8 cellular contexts compared by ENCODE assay signal in the genomic region with DNA sequence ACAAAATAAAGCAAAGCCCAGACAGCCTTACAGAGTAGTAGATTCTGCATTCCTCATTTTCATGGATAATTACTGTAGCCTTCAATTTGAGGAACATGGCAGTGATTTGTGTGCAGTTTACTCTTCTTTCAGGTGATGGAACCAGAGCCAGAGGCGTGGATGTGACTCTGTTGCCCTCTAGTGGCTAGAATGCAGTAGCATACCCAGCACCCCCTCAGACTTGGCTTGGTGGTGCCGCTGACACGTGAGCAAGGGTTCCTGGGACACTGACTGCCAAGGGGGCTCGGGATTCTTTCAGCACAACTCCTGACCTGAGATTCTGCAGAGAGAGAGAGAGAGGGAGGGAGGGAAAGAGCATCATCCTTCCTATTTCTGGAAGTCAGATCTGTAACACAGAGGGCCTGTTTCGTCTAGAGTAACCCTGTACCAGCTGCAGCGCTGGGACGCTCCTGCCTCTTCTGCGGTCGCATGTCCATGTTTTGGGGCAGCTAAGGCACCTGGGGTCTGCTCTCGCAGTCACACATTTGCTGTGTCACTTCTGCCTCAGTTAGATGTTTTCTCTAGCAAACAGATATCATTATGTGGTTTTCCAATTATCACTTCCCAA.
DNase-seq lines count a peak whose midpoint lies in the region; ATAC-seq and TF ChIP-seq lines count a peak whose summit lies in the region.

No MANE protein-coding gene starts in this region.

- DNase-seq in CD4-positive, CD25-positive, alpha-beta regulatory T cell = peak; percentile 2 to 44 (median 20)
- peak; percentile 7 for DNase-seq in NCI-H446 treated with DMSO at 0.1 percent for 48 hours (lab: John Stamatoyannopoulos, UW)
- DNase-seq in activated CD4-positive, alpha-beta T cell treated with anti-CD3 and anti-CD28 coated beads, Interleukin-2, amount 50 U/mL, for 48 hours = peak; percentile 46 to 47
- DNase-seq in epithelial cell of proximal tubule (ENCODE audit: low read depth) = no peak
- DNase-seq in mucosa of descending colon = peak in 2 of 3 donors; percentile 28 to 53
- DNase-seq in superior temporal gyrus (ENCODE audit: extremely low spot score) = peak; percentile 87

- no peak overlapping the region for H3K27ac ChIP-seq in CD4-positive, CD25-positive, alpha-beta regulatory T cell (ENCODE audit: insufficient read depth, low read length, poor library complexity, severe bottlenecking)

- no peaks in the 10 kb centered on the region for H3K36me3 Mint-ChIP-seq in CD4-positive, CD25-positive, alpha-beta regulatory T cell

- H3K9me3 ChIP-seq in CD4-positive, CD25-positive, alpha-beta regulatory T cell (ENCODE audit: control insufficient read depth in 2 of 2, low read length in 2 of 2) = no peaks in the 10 kb centered on the region
- H3K9me3 ChIP-seq in mucosa of descending colon = no peaks in the 10 kb centered on the region

- no peaks in the 10 kb centered on the region for H3K4me1 ChIP-seq in CD4-positive, CD25-positive, alpha-beta regulatory T cell (ENCODE audit: control insufficient read depth, insufficient read depth, low read length, poor library complexity, severe bottlenecking)
- no peaks in the 10 kb centered on the region for H3K4me1 ChIP-seq in mucosa of descending colon (ENCODE audit: low read depth)

- no peaks in the 10 kb centered on the region for H3K27me3 Mint-ChIP-seq in CD4-positive, CD25-positive, alpha-beta regulatory T cell

- H3K27ac Mint-ChIP-seq in CD4-positive, CD25-positive, alpha-beta regulatory T cell = no peak overlapping the region

- TF ChIP-seq CTCF in epithelial cell of proximal tubule (conservative IDR thresholded peaks at IDR 0.05; ENCODE audit: low read depth, low read length) = peak; percentile 98
- peak; percentile 70 for TF ChIP-seq CTCF in mucosa of descending colon (IDR thresholded peaks at IDR 0.05)

- no peaks in the 10 kb centered on the region for H3K9me3 Mint-ChIP-seq in CD4-positive, CD25-positive, alpha-beta regulatory T cell

- peak in 1 of 2 donors; percentile 31 for ATAC-seq in CD4-positive, CD25-positive, alpha-beta regulatory T cell (ENCODE audit: low read depth in 2 of 2)
- ATAC-seq in GM19023 (IDR thresholded peaks at IDR 0.05; ENCODE audit: unreplicated experiment) (peak; percentile 96), HG03103 (IDR thresholded peaks at IDR 0.05; ENCODE audit: low read depth, unreplicated experiment) (peak; percentile 89), mucosa of descending colon (peak; percentile 81)

- no peak overlapping the region for H3K4me3 Mint-ChIP-seq in CD4-positive, CD25-positive, alpha-beta regulatory T cell

- H3K36me3 ChIP-seq in CD4-positive, CD25-positive, alpha-beta regulatory T cell (ENCODE audit: control insufficient read depth, insufficient read depth, low read length) = no peaks in the 10 kb centered on the region
- no peaks in the 10 kb centered on the region for H3K36me3 ChIP-seq in mucosa of descending colon (ENCODE audit: low read depth)

- H3K4me1 Mint-ChIP-seq in CD4-positive, CD25-positive, alpha-beta regulatory T cell = no peaks in the 10 kb centered on the region

- no peak overlapping the region for H3K4me3 ChIP-seq in CD4-positive, CD25-positive, alpha-beta regulatory T cell (ENCODE audit: low read depth, low read length)
- H3K4me3 ChIP-seq in epithelial cell of proximal tubule (ENCODE audit: low read depth, low read length) (no peak overlapping the region), mucosa of descending colon (no peak overlapping the region)

- intact Hi-C loops in mucosa of descending colon (cut with DNase I, micrococcal nuclease) = no loop called here

- no peaks in the 10 kb centered on the region for H3K27me3 ChIP-seq in CD4-positive, CD25-positive, alpha-beta regulatory T cell (ENCODE audit: control insufficient read depth, insufficient read depth, low read length)
